1 cellular context compared by ENCODE assay signal in the genomic region with DNA sequence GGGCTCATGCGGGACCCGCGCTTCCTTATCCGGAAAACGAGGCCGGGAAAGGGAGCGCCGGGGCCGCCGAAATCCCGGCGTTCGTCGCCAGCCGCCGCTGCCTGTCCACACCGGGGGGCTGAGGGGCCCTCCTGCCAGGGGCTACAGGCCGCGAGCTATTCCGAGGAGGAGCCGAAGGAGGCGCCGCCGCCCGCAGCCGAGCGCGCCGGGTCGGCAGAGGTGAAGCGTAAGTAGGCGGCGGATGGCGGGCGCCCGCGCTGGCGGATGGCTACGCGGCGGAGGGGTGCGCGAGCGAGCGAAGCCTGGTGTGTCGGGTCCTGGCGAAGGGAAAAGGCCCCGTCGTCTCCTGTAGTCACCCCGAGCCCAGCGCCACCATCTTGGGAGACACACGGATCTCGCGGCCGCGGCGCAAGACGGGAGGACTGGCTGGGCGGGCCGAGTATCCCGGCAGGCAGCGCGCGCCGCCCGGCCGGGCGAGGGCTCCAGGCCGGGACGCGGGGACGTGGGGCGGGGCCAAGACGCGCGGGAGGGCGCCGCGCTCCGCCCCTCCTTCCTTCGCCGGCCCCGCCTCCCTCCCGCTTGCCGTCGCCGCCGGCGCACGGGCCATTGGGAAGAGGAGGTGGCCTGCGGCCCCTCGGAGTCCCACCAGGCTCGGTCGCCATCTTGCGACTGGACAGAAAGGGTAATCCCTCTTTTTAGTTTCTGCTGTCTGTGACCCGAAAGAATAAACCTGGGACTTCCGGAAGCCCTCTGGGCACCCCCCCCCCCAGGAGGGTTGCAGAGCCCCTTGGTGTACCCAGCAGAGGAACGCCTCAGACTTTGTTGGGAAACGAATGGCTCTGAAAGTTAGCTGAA.
TF ChIP-seq lines count a peak whose summit lies in the region.

Gene UBE3A (minus strand): TSS at position 424 of the 855 bp plus-strand sequence. CDS start 29,917 bp downstream, outside the sequence.

TF ChIP-seq in SK-N-SH, 30 proteins besides CTCF, POLR2A, EP300 and RAD21 (continued from another document):
- TF ChIP-seq, protein P1, sequence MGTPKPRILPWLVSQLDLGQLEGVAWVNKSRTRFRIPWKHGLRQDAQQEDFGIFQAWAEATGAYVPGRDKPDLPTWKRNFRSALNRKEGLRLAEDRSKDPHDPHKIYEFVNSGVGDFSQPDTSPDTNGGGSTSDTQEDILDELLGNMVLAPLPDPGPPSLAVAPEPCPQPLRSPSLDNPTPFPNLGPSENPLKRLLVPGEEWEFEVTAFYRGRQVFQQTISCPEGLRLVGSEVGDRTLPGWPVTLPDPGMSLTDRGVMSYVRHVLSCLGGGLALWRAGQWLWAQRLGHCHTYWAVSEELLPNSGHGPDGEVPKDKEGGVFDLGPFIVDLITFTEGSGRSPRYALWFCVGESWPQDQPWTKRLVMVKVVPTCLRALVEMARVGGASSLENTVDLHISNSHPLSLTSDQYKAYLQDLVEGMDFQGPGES (IDR thresholded peaks at IDR 0.05; ENCODE audit: low read depth, low read length) = no peak
- TF ChIP-seq FOXJ3 (CRISPR knock-in tag; IDR thresholded peaks at IDR 0.05) (no peak), FOXM1 (IDR thresholded peaks at IDR 0.05; ENCODE audit: low read depth) (no peak), TCF12 (IDR thresholded peaks at IDR 0.05) (no peak), TAF1 (IDR thresholded peaks at IDR 0.05; ENCODE audit: borderline replicate concordance, low read depth, low read length) (peak; percentile 82; the same call in 1 of the 2 replicates), ZBTB33 (IDR thresholded peaks at IDR 0.05; ENCODE audit: borderline replicate concordance, low read depth) (peak; percentile 87), NFIC (IDR thresholded peaks at IDR 0.05; ENCODE audit: borderline replicate concordance) (no peak), ELF1 (IDR thresholded peaks at IDR 0.05) (no peak), MEF2A (IDR thresholded peaks at IDR 0.05; ENCODE audit: borderline replicate concordance, low read depth) (no peak)
- TF ChIP-seq, protein P2, sequence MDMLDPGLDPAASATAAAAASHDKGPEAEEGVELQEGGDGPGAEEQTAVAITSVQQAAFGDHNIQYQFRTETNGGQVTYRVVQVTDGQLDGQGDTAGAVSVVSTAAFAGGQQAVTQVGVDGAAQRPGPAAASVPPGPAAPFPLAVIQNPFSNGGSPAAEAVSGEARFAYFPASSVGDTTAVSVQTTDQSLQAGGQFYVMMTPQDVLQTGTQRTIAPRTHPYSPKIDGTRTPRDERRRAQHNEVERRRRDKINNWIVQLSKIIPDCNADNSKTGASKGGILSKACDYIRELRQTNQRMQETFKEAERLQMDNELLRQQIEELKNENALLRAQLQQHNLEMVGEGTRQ (IDR thresholded peaks at IDR 0.05; ENCODE audit: borderline replicate concordance, low read depth, low read length) = no peak
